In genomic region chr6:80214436-80215022, GRCh38 we compare ENCODE assay signal across 8 cellular contexts.
DNase-seq lines count a peak whose midpoint lies in the region; ATAC-seq, FAIRE-seq and TF ChIP-seq lines count a peak whose summit lies in the region.

No MANE protein-coding gene starts in this region.

- no peaks in the 10 kb centered on the region for H3K9me2 ChIP-seq in GM23338 (ENCODE audit: insufficient read depth)

- TF ChIP-seq EP300 in Ishikawa (IDR thresholded peaks at IDR 0.05; ENCODE audit: borderline replicate concordance) = no peak
- no peak for TF ChIP-seq EP300 in tibial nerve (IDR thresholded peaks at IDR 0.05)

- H3K9me3 Mint-ChIP-seq in activated T-cell treated with anti-CD3 and anti-CD28 coated beads, Interleukin-2, amount 50 U/mL, for 72 hours = no peaks in the 10 kb centered on the region
- H3K9me3 Mint-ChIP-seq in GM23338 = no peaks in the 10 kb centered on the region

- H3K9me3 ChIP-seq in OCI-LY3 (ENCODE audit: insufficient read depth, low read length) (no peaks in the 10 kb centered on the region), tibial nerve (peaks cover 0 to 5% (median 0%) of the 10 kb centered on the region in 4 donors)

- no peaks in the 10 kb centered on the region for H3K27me3 ChIP-seq in GM23338 (ENCODE audit: insufficient read depth)
- H3K27me3 ChIP-seq in OCI-LY3 (ENCODE audit: low read depth, low read length) = no peaks in the 10 kb centered on the region
- H3K27me3 ChIP-seq in bronchial epithelial cell (ENCODE audit: control insufficient read depth, insufficient read depth, low read length) = no peaks in the 10 kb centered on the region
- H3K27me3 ChIP-seq in tibial nerve = no peaks in the 10 kb centered on the region

- H3K4me1 ChIP-seq in GM23338 (ENCODE audit: insufficient read depth) = peaks cover 23% of the 10 kb centered on the region
- H3K4me1 ChIP-seq in OCI-LY3 (ENCODE audit: low read length) = peaks cover 26% of the 10 kb centered on the region
- H3K4me1 ChIP-seq in tibial nerve = peaks cover 0 to 17% (median 0%) of the 10 kb centered on the region in 4 donors

- peak; percentile 66 to 72 for ATAC-seq in activated T-cell treated with anti-CD3 and anti-CD28 coated beads, Interleukin-2, amount 50 U/mL, for 72 hours (replicated peaks in 1 of 2)
- peak; percentile 87 for ATAC-seq in GM23338

- H3K9ac ChIP-seq in OCI-LY3 (ENCODE audit: low read length) = no peak overlapping the region

- H4K20me1 ChIP-seq in GM23338 (replicated peaks; ENCODE audit: insufficient read depth) = no peaks in the 10 kb centered on the region
- no peaks in the 10 kb centered on the region for H4K20me1 ChIP-seq in OCI-LY3 (ENCODE audit: insufficient read depth, low read length)

- no peaks in the 10 kb centered on the region for H3K27me3 Mint-ChIP-seq in activated T-cell treated with anti-CD3 and anti-CD28 coated beads, Interleukin-2, amount 50 U/mL, for 72 hours (ENCODE audit: low read depth)
- no peaks in the 10 kb centered on the region for H3K27me3 Mint-ChIP-seq in GM23338 (ENCODE audit: insufficient read depth, low read depth, poor library complexity)

- H3K79me2 ChIP-seq in GM23338 (replicated peaks; ENCODE audit: insufficient read depth) (no peaks in the 10 kb centered on the region), OCI-LY3 (ENCODE audit: low read length) (no peaks in the 10 kb centered on the region)

- H3K4me3 Mint-ChIP-seq in activated T-cell treated with anti-CD3 and anti-CD28 coated beads, Interleukin-2, amount 50 U/mL, for 72 hours = no peak overlapping the region
- H3K4me3 Mint-ChIP-seq in GM23338 = no peak overlapping the region

- peaks cover 6% of the 10 kb centered on the region for H3K4me1 Mint-ChIP-seq in activated T-cell treated with anti-CD3 and anti-CD28 coated beads, Interleukin-2, amount 50 U/mL, for 72 hours (ENCODE audit: low read depth)
- peaks cover 29% of the 10 kb centered on the region for H3K4me1 Mint-ChIP-seq in GM23338

- TF ChIP-seq POLR2A in tibial nerve (IDR thresholded peaks at IDR 0.05) = no peak

- WGBS in tibial nerve, 2 donors = 55 to 56% methylated on average over 4 of the region's 4 CpGs

- peak; percentile 83 for TF ChIP-seq RAD21 in Ishikawa (IDR thresholded peaks at IDR 0.05; ENCODE audit: low read depth)

- H3K36me3 Mint-ChIP-seq in activated T-cell treated with anti-CD3 and anti-CD28 coated beads, Interleukin-2, amount 50 U/mL, for 72 hours (ENCODE audit: insufficient read depth in 2 of 2) = peaks cover 2% of the 10 kb centered on the region in 2 donors
- peaks cover 3% of the 10 kb centered on the region; the same call in 1 of the 3 replicates for H3K36me3 Mint-ChIP-seq in GM23338 (ENCODE audit: low read depth)

- H3K27ac Mint-ChIP-seq in activated T-cell treated with anti-CD3 and anti-CD28 coated beads, Interleukin-2, amount 50 U/mL, for 72 hours = no peak overlapping the region
- H3K27ac Mint-ChIP-seq in GM23338 = no peak overlapping the region

- no peak overlapping the region for H3K27ac ChIP-seq in GM23338 (ENCODE audit: low read depth)
- no peak overlapping the region for H3K27ac ChIP-seq in OCI-LY3 (ENCODE audit: low read length)
- no peak overlapping the region for H3K27ac ChIP-seq in tibial nerve

- FAIRE-seq in bronchial epithelial cell (lab: Jason Lieb, UNC) = no peak

- H3K4me2 ChIP-seq in GM23338 (no peak overlapping the region), OCI-LY3 (ENCODE audit: low read length) (no peak overlapping the region)

- peak; percentile 5 to 8 for DNase-seq in activated T-cell treated with anti-CD3 and anti-CD28 coated beads, Interleukin-2, amount 50 U/mL, for 72 hours
- no peak for DNase-seq in activated T-cell treated with anti-CD3 and anti-CD28 coated beads, Interleukin-2, amount 50 U/mL, for 1 hour
- peak; percentile 82 for DNase-seq in GM23338 (ENCODE audit: low spot score)
- DNase-seq in bronchial epithelial cell (ENCODE audit: low read depth) = peak; percentile 50
- DNase-seq in left kidney (ENCODE audit: low read depth, low spot score) = peak; percentile 74
- no peak for DNase-seq in tibial nerve (ENCODE audit: low spot score in 2 of 2)

- H2AFZ ChIP-seq in GM23338 (no peak overlapping the region), OCI-LY3 (ENCODE audit: low read depth, low read length) (no peak overlapping the region)

- H3K4me3 ChIP-seq in GM23338 (no peak overlapping the region), OCI-LY3 (ENCODE audit: low read length) (no peak overlapping the region), bronchial epithelial cell (ENCODE audit: low read depth, low read length) (no peak overlapping the region), tibial nerve (no peak overlapping the region)

- TF ChIP-seq CTCF in GM23338 (conservative IDR thresholded peaks at IDR 0.05; ENCODE audit: low read depth in 2 of 2) (peak; percentile 75 to 77), OCI-LY3 (IDR thresholded peaks at IDR 0.05; ENCODE audit: low read depth, low read length) (peak; percentile 78), bronchial epithelial cell (IDR thresholded peaks at IDR 0.05; ENCODE audit: insufficient read depth, low read length, severe bottlenecking) (peak; percentile 72), tibial nerve (IDR thresholded peaks at IDR 0.05) (peak; percentile 50 to 63 (median 57))

- H3K36me3 ChIP-seq in GM23338 (ENCODE audit: insufficient read depth) = no peaks in the 10 kb centered on the region
- H3K36me3 ChIP-seq in OCI-LY3 (replicated peaks; ENCODE audit: low read depth, low read length) = peaks cover 2% of the 10 kb centered on the region
- no peaks in the 10 kb centered on the region for H3K36me3 ChIP-seq in bronchial epithelial cell (ENCODE audit: control insufficient read depth, insufficient read depth, low read length)
- peaks cover 0 to 4% (median 0%) of the 10 kb centered on the region in 3 donors for H3K36me3 ChIP-seq in tibial nerve

- H3F3A ChIP-seq in GM23338 (replicated peaks; ENCODE audit: low read depth) = no peaks in the 10 kb centered on the region

TF ChIP-seq in GM23338, 12 proteins besides CTCF, POLR2A, EP300 and RAD21 (continues in another document):
- TF ChIP-seq ZNF331 (CRISPR knock-in tag; IDR thresholded peaks at IDR 0.05; ENCODE audit: low read depth) (no peak), REST (IDR thresholded peaks at IDR 0.05; ENCODE audit: unreplicated experiment) (no peak), STAT1 (IDR thresholded peaks at IDR 0.05; ENCODE audit: unreplicated experiment) (no peak), ZNF114 (CRISPR knock-in tag; IDR thresholded peaks at IDR 0.05) (no peak)

TF ChIP-seq in Ishikawa, 13 proteins besides CTCF, POLR2A, EP300 and RAD21:
- TF ChIP-seq TAF1 (IDR thresholded peaks at IDR 0.05; ENCODE audit: low read depth) (no peak), ZBTB7A (IDR thresholded peaks at IDR 0.05; ENCODE audit: low read depth) (no peak), FOXM1 (IDR thresholded peaks at IDR 0.05; ENCODE audit: borderline replicate concordance, low read depth) (no peak), NFIC (IDR thresholded peaks at IDR 0.05) (no peak), REST (IDR thresholded peaks at IDR 0.05; ENCODE audit: low read depth) (no peak), TCF12 (IDR thresholded peaks at IDR 0.05; ENCODE audit: low read depth) (no peak), MAX (IDR thresholded peaks at IDR 0.05) (no peak), USF1 (IDR thresholded peaks at IDR 0.05) (no peak), CEBPB (IDR thresholded peaks at IDR 0.05) (no peak), EGR1 (IDR thresholded peaks at IDR 0.05) (no peak), TEAD4 (IDR thresholded peaks at IDR 0.05) (no peak), CREB1 (IDR thresholded peaks at IDR 0.05; ENCODE audit: low read depth) (no peak), YY1 (IDR thresholded peaks at IDR 0.05; ENCODE audit: low read depth) (no peak)
TF ChIP-seq in Ishikawa: peak in this region for 0.

Comparison
In these comparisons a context has a peak if more than half of its experiments do, and no peak if none do; other contexts are left out.
1. DNase-seq: peak in activated T-cell treated with anti-CD3 and anti-CD28 coated beads, Interleukin-2, amount 50 U/mL, for 72 hours (2 of 2), GM23338 (single experiment), bronchial epithelial cell (single experiment) and left kidney (single experiment); none in activated T-cell treated with anti-CD3 and anti-CD28 coated beads, Interleukin-2, amount 50 U/mL, for 1 hour (single experiment) and tibial nerve (0 of 2).
2. Peak in every context shown above with its lines, with median percentiles within 50 percentile points of each other: CTCF ChIP-seq.